Comparison of ENCODE assay signal across 9 cellular contexts in genomic region chr17:4074831-4075495, GRCh38.
DNase-seq lines count a peak whose midpoint lies in the region; ATAC-seq and TF ChIP-seq lines count a peak whose summit lies in the region.
"Had no signal": no experiment of that assay in that cellular context is flagged by ENCODE, and none has a peak within 500 bp of the region (broad histone marks: within the 10 kb centered on the region; RNA-seq: fewer than 3 reads in every experiment).

No MANE protein-coding gene starts in this region.

- no peak for DNase-seq in AG09319 (ENCODE audit: extremely low read depth, low read depth)
- peak; percentile 41 for DNase-seq in GM10266 (ENCODE audit: extremely low spot score)
- peak; percentile 69 for DNase-seq in NCI-H1694 treated with DMSO at 0.1 percent for 48 hours (lab: John Stamatoyannopoulos, UW)
- DNase-seq in ascending aorta (ENCODE audit: low spot score in 2 of 2): no peak
- DNase-seq in iPS DF 4.7 (ENCODE audit: extremely low read depth, low spot score): peak; percentile 30
- DNase-seq in stomach: no peak
- DNase-seq in activated T-helper 2 cell treated with anti-CD3 and anti-CD28 coated beads, Interferon-gamma antibody, Interleukin-2, Interleukin-4, amounts not matched to agents 10 μg/mL and 5 μg/mL and 100 μg/mL, durations not matched to agents 14 hours and 24 hours and 36 hours (ENCODE audit: low spot score): no peak

- TF ChIP-seq CTCF in AG09319 (IDR thresholded peaks at IDR 0.05; ENCODE audit: low read depth, low read length) (peak; percentile 69), GM10266 (IDR thresholded peaks at IDR 0.05; ENCODE audit: control insufficient read depth, insufficient read depth, low read depth, missing control alignments) (peak; percentile 80), ascending aorta (IDR thresholded peaks at IDR 0.05) (peak; percentile 43 to 75 (median 66)), stomach (IDR thresholded peaks at IDR 0.05) (peak in 5 of 7 experiments; percentile 34 to 55 (median 50))

- no peak for TF ChIP-seq POLR2A in stomach (IDR thresholded peaks at IDR 0.05)

- peak; percentile 11 for ATAC-seq in HG02642 (IDR thresholded peaks at IDR 0.05; ENCODE audit: poor library complexity, unreplicated experiment)

- H3K27me3 ChIP-seq in ascending aorta (no peaks in the 10 kb centered on the region), stomach (no peaks in the 10 kb centered on the region)
- H3K27me3 ChIP-seq: neutrophil had no signal

- H3K4me1 Mint-ChIP-seq in activated T-helper 2 cell treated with anti-CD3 and anti-CD28 coated beads, Interferon-gamma antibody, Interleukin-2, Interleukin-4, amounts not matched to agents 10 μg/mL and 5 μg/mL and 100 μg/mL, durations not matched to agents 14 hours and 24 hours and 36 hours (ENCODE audit: low read depth): no peaks in the 10 kb centered on the region

- WGBS in stomach, 5 donors: 48 to 64% (median 58%) methylated on average over 10 of the region's 10 CpGs

- H3K9me3 Mint-ChIP-seq in activated T-helper 2 cell treated with anti-CD3 and anti-CD28 coated beads, Interferon-gamma antibody, Interleukin-2, Interleukin-4, amounts not matched to agents 10 μg/mL and 5 μg/mL and 100 μg/mL, durations not matched to agents 14 hours and 24 hours and 36 hours: no peaks in the 10 kb centered on the region

- H3K27ac Mint-ChIP-seq in activated T-helper 2 cell treated with anti-CD3 and anti-CD28 coated beads, Interferon-gamma antibody, Interleukin-2, Interleukin-4, amounts not matched to agents 10 μg/mL and 5 μg/mL and 100 μg/mL, durations not matched to agents 14 hours and 24 hours and 36 hours: no peak overlapping the region

- H3K9me3 ChIP-seq in ascending aorta: no peaks in the 10 kb centered on the region
- H3K9me3 ChIP-seq in stomach: no peaks in the 10 kb centered on the region
- H3K9me3 ChIP-seq: neutrophil had no signal

- H3K27ac ChIP-seq in ascending aorta (peak overlapping the region; percentile 45 to 62), stomach (peak overlapping the region in 3 of 5 donors; percentile 10 to 43 (median 40))
- H3K27ac ChIP-seq: neutrophil had no signal

- no peaks in the 10 kb centered on the region for H3K27me3 Mint-ChIP-seq in activated T-helper 2 cell treated with anti-CD3 and anti-CD28 coated beads, Interferon-gamma antibody, Interleukin-2, Interleukin-4, amounts not matched to agents 10 μg/mL and 5 μg/mL and 100 μg/mL, durations not matched to agents 14 hours and 24 hours and 36 hours (ENCODE audit: low read depth)

- H3K4me3 Mint-ChIP-seq in activated T-helper 2 cell treated with anti-CD3 and anti-CD28 coated beads, Interferon-gamma antibody, Interleukin-2, Interleukin-4, amounts not matched to agents 10 μg/mL and 5 μg/mL and 100 μg/mL, durations not matched to agents 14 hours and 24 hours and 36 hours (ENCODE audit: low read depth): no peak overlapping the region

- intact Hi-C loops in ascending aorta (cut with DNase I): loop anchor here (2.0 to 5.0 kb wide), 2 partner anchors 158 to 228 kb away; partner anchors contain the start of genes NCBP3 and P2RX1
- intact Hi-C loops in stomach (cut with DNase I; ENCODE audit: low total_unique reads): no loop called here
- intact Hi-C loops in activated T-helper 2 cell treated with anti-CD3 and anti-CD28 coated beads, Interferon-gamma antibody, Interleukin-2, Interleukin-4, amounts not matched to agents 10 μg/mL and 5 μg/mL and 100 μg/mL, durations not matched to agents 14 hours and 24 hours and 36 hours (cut with micrococcal nuclease): loop anchor here (1.0 to 10.0 kb wide), 2 partner anchors 161 to 230 kb away; partner anchors contain the start of gene NCBP3

- H3K36me3 Mint-ChIP-seq in activated T-helper 2 cell treated with anti-CD3 and anti-CD28 coated beads, Interferon-gamma antibody, Interleukin-2, Interleukin-4, amounts not matched to agents 10 μg/mL and 5 μg/mL and 100 μg/mL, durations not matched to agents 14 hours and 24 hours and 36 hours (ENCODE audit: low read depth): peaks cover 76% of the 10 kb centered on the region

- H3K36me3 ChIP-seq in ascending aorta (peaks cover 73 to 75% of the 10 kb centered on the region in 2 donors), stomach (peaks cover 68 to 97% (median 95%) of the 10 kb centered on the region in 4 donors)

- no peak for TF ChIP-seq EP300 in stomach (IDR thresholded peaks at IDR 0.05)

- H3K4me1 ChIP-seq in ascending aorta (peaks cover 0 to 11% of the 10 kb centered on the region in 2 donors), stomach (peaks cover 0 to 23% (median 16%) of the 10 kb centered on the region in 4 donors)

- H3K4me3 ChIP-seq in ascending aorta (no peak overlapping the region), stomach (no peak overlapping the region)

Comparison
In these comparisons a context has a peak if more than half of its experiments do, and no peak if none do; other contexts are left out.
1. DNase-seq: peak in GM10266 (single experiment), NCI-H1694 treated with DMSO at 0.1 percent for 48 hours (single experiment) and iPS DF 4.7 (single experiment); none in AG09319 (single experiment), ascending aorta (0 of 2), stomach (single experiment) and activated T-helper 2 cell treated with anti-CD3 and anti-CD28 coated beads, Interferon-gamma antibody, Interleukin-2, Interleukin-4, amounts not matched to agents 10 μg/mL and 5 μg/mL and 100 μg/mL, durations not matched to agents 14 hours and 24 hours and 36 hours (single experiment).
2. Peak in every context shown above with its lines, with median percentiles within 50 percentile points of each other: CTCF ChIP-seq.